9 cellular contexts compared by ENCODE assay signal in the genomic region with DNA sequence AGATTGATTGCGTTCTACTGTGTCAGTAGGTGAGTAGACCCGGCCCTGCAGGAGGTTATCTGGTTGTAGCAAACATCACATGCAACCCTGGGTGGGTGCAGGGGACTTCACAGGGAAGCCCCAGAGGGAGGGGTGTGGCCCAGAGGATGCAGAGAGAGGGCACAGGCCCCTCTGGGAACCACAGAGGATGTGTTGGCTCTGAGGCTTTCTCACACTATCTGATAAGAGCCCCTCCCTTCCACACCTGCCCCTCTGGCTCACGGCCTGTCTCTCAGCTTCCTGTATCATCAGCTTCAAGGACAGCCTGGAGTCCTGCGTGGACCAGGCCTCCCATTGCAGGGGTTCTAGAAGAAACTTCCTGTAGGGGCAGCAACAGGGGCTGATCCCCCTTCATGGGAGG.
DNase-seq lines count a peak whose midpoint lies in the region; ATAC-seq lines count a peak whose summit lies in the region.
"Had no signal": no experiment of that assay in that cellular context is flagged by ENCODE, and none has a peak within 500 bp of the region (broad histone marks: within the 10 kb centered on the region; RNA-seq: fewer than 3 reads in every experiment).

No MANE protein-coding gene starts in this region.

- peak; percentile 93 for ATAC-seq in GM18868 (IDR thresholded peaks at IDR 0.05; ENCODE audit: unreplicated experiment)
- peak; percentile 72 for ATAC-seq in HG03097 (IDR thresholded peaks at IDR 0.05; ENCODE audit: low FRiP score, unreplicated experiment)
- no peak for ATAC-seq in HG02870 (IDR thresholded peaks at IDR 0.05; ENCODE audit: unreplicated experiment)

- peak; percentile 44 for DNase-seq in activated CD8-positive, alpha-beta memory T cell treated with anti-CD3 and anti-CD28 coated beads, Interleukin-2, amount 50 U/mL, for 24 hours (ENCODE audit: extremely low read depth)
- peak; percentile 26 for DNase-seq in stimulated activated CD4-positive, alpha-beta T cell treated with anti-CD3 and anti-CD28 coated beads, Interleukin-2, amount 100 ng/mL, for 4 hours (ENCODE audit: low read depth)
- DNase-seq in NCI-H1417 (lab: John Stamatoyannopoulos, UW) (no peak), NCI-H1436 treated with DMSO at 0.1 percent for 48 hours (lab: John Stamatoyannopoulos, UW) (no peak), NAMALWA (ENCODE audit: low spot score) (no peak)
- DNase-seq: upper lobe of left lung had no signal

Comparison
In these comparisons a context has a peak if more than half of its experiments do, and no peak if none do; other contexts are left out.
1. DNase-seq: peak in activated CD8-positive, alpha-beta memory T cell treated with anti-CD3 and anti-CD28 coated beads, Interleukin-2, amount 50 U/mL, for 24 hours (single experiment) and stimulated activated CD4-positive, alpha-beta T cell treated with anti-CD3 and anti-CD28 coated beads, Interleukin-2, amount 100 ng/mL, for 4 hours (single experiment); none in NCI-H1417 (0 of 3), NCI-H1436 treated with DMSO at 0.1 percent for 48 hours (single experiment) and NAMALWA (single experiment).